In the genomic region with DNA sequence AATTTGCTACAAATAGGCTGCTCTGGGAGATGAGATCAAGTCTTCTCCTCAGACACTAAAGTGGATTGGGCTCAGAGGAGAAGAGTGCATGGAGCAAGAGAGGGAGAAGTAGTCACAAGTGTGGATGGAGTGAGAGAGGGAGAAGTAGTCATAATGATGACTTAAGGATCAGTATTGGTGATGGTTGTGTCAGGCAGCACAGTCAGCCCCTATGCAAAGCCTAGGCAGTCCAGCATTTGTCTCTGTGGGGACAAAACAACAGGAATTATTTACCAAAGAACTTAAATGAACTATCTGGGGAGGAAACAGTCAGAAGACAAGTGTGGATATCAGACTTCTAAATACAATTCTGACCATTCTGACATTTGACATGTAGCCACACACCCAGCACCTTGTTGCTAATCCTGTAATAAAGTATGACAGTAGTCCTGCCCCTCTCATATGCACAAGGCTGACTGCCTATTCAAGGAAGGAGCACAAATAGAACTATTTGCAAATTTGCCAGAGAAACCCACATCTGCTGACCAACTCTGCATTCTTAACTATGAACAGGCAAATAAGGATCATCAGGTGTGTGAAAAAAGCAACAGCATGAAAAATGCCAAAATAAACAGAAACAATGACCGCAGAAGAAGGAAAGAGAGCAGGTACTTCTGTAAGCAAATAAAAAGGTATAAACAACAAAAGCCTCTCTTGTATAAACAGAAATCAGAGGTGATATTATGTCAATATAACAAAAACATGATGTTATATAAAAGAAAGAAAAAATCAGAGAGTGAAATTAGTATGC, we compare ENCODE assay signal across 19 cellular contexts.
DNase-seq lines count a peak whose midpoint lies in the region; ATAC-seq and TF ChIP-seq lines count a peak whose summit lies in the region.
"Had no signal": no experiment of that assay in that cellular context is flagged by ENCODE, and none has a peak within 500 bp of the region (broad histone marks: within the 10 kb centered on the region; RNA-seq: fewer than 3 reads in every experiment).

No MANE protein-coding gene starts in this region.

- H3K9me3 Mint-ChIP-seq in osteocyte (ENCODE audit: unreplicated experiment), result peaks cover 3% of the 10 kb centered on the region
- H3K9me3 Mint-ChIP-seq: activated CD4-positive, alpha-beta T cell treated with anti-CD3 and anti-CD28 coated beads, Interleukin-2, amount 10 ng/mL, durations not matched to agents 7 days and 5 days; neural crest cell had no signal

- DNase-seq in NCI-H146 (lab: John Stamatoyannopoulos, UW), result peak; percentile 4
- no peak for DNase-seq in NCI-H146 treated with DMSO at 0.1 percent for 48 hours (lab: John Stamatoyannopoulos, UW; ENCODE audit: unreplicated experiment)
- DNase-seq in RPMI8226, result peak; percentile 64
- DNase-seq in osteocyte (ENCODE audit: extremely low spot score, unreplicated experiment), result no peak
- no peak for DNase-seq in cerebellar cortex (ENCODE audit: low spot score)
- DNase-seq in NCI-H1092 (lab: John Stamatoyannopoulos, UW), result no peak
- DNase-seq: 8988T; activated CD4-positive, alpha-beta T cell treated with anti-CD3 and anti-CD28 coated beads, Interleukin-2, amount 10 ng/mL, durations not matched to agents 7 days and 5 days; activated naive CD4-positive, alpha-beta T cell treated with Interleukin-2 at 50 U/mL for 16 hours; aorta; DMS79 treated with DMSO at 0.1 percent for 48 hours; left cardiac atrium; midbrain; NCI-H187 treated with DMSO at 0.1 percent for 48 hours; NCI-H524; Peyer's patch had no signal

- H3K27me3 Mint-ChIP-seq in osteocyte (ENCODE audit: unreplicated experiment), result no peaks in the 10 kb centered on the region
- H3K27me3 Mint-ChIP-seq: activated CD4-positive, alpha-beta T cell treated with anti-CD3 and anti-CD28 coated beads, Interleukin-2, amount 10 ng/mL, durations not matched to agents 7 days and 5 days had no signal

- H3K36me3 Mint-ChIP-seq in osteocyte (ENCODE audit: unreplicated experiment), result peaks cover 3% of the 10 kb centered on the region

- H3K4me3 Mint-ChIP-seq in osteocyte (ENCODE audit: unreplicated experiment), result no peak overlapping the region
- H3K4me3 Mint-ChIP-seq: activated CD4-positive, alpha-beta T cell treated with anti-CD3 and anti-CD28 coated beads, Interleukin-2, amount 10 ng/mL, durations not matched to agents 7 days and 5 days; neural crest cell had no signal

- ATAC-seq in HG03342 (IDR thresholded peaks at IDR 0.05; ENCODE audit: unreplicated experiment) (peak; percentile 12), HG03159 (IDR thresholded peaks at IDR 0.05; ENCODE audit: unreplicated experiment) (no peak)
- ATAC-seq: left cardiac atrium had no signal

- H3K4me1 Mint-ChIP-seq in osteocyte (ENCODE audit: unreplicated experiment), result peaks cover 33% of the 10 kb centered on the region
- H3K4me1 Mint-ChIP-seq: activated CD4-positive, alpha-beta T cell treated with anti-CD3 and anti-CD28 coated beads, Interleukin-2, amount 10 ng/mL, durations not matched to agents 7 days and 5 days had no signal

- TF ChIP-seq CTCF in osteocyte (IDR thresholded peaks at IDR 0.05), result no peak

- H3K27ac Mint-ChIP-seq in osteocyte (ENCODE audit: unreplicated experiment), result peak overlapping the region; percentile 67
- H3K27ac Mint-ChIP-seq: activated CD4-positive, alpha-beta T cell treated with anti-CD3 and anti-CD28 coated beads, Interleukin-2, amount 10 ng/mL, durations not matched to agents 7 days and 5 days had no signal

Comparison
In these comparisons a context has a peak if more than half of its experiments do, and no peak if none do; other contexts are left out.
1. DNase-seq: peak in NCI-H146 (single experiment) and RPMI8226 (single experiment); none in NCI-H146 treated with DMSO at 0.1 percent for 48 hours (single experiment), osteocyte (single experiment), cerebellar cortex (single experiment) and NCI-H1092 (single experiment).